23 cellular contexts compared by ENCODE assay signal in the genomic region with DNA sequence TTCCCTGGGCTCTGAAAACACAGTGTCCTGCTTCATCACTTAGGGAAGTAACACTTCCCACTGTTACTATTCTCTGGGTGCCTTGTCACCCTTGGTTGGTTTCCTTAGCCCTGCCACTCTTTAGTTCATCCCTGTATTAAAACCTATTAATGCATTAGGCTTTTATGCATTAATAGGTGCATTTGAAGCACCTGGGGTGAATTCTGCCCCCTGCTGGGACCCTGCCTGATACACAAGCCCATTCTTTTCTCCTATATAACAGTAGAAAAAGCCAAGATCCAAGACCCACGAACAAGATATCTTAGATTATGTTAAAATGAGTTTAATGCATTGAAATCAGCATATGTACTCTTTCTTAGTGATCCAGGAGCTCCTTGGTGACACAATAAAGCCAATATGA.
DNase-seq lines count a peak whose midpoint lies in the region; ATAC-seq and TF ChIP-seq lines count a peak whose summit lies in the region.
"Had no signal": no experiment of that assay in that cellular context is flagged by ENCODE, and none has a peak within 500 bp of the region (broad histone marks: within the 10 kb centered on the region; RNA-seq: fewer than 3 reads in every experiment).

No MANE protein-coding gene starts in this region.

- no peaks in the 10 kb centered on the region for H3K9me3 ChIP-seq in Loucy (ENCODE audit: insufficient read depth, low read depth, low read length)

- H3K79me2 ChIP-seq in Loucy (ENCODE audit: insufficient read depth, low read length) = no peaks in the 10 kb centered on the region

- intact Hi-C loops in activated CD4-positive, alpha-beta T cell treated with anti-CD3 and anti-CD28 coated beads for 36 hours (cut with DNase I, micrococcal nuclease) = no loop called here

- H3K4me1 ChIP-seq in Loucy (ENCODE audit: insufficient read depth, low read length, poor library complexity, severe bottlenecking) = no peaks in the 10 kb centered on the region

- no peaks in the 10 kb centered on the region for H4K20me1 ChIP-seq in Loucy (ENCODE audit: insufficient read depth, low read length, poor library complexity, severe bottlenecking)

- H3K4me3 Mint-ChIP-seq in activated CD4-positive, alpha-beta T cell treated with anti-CD3 and anti-CD28 coated beads for 36 hours = no peak overlapping the region
- H3K4me3 Mint-ChIP-seq in activated T-cell treated with anti-CD3 and anti-CD28 coated beads, Interleukin-2, amount 50 U/mL, for 72 hours = no peak overlapping the region
- H3K4me3 Mint-ChIP-seq: CD14-positive monocyte had no signal

- TF ChIP-seq CTCF in Loucy (conservative IDR thresholded peaks at IDR 0.05; ENCODE audit: low read length) (0 out of 2 replicates have a peak, but pooled peaks have one; percentile 12), choroid plexus epithelial cell (conservative IDR thresholded peaks at IDR 0.05; ENCODE audit: low read depth, low read length) (peak; percentile 8)

- POLR2A ChIA-PET in activated CD4-positive, alpha-beta T cell treated with anti-CD3 and anti-CD28 coated beads for 36 hours (lab: Charles Lee) = no interaction called here

- no peaks in the 10 kb centered on the region for H3K9me3 Mint-ChIP-seq in activated CD4-positive, alpha-beta T cell treated with anti-CD3 and anti-CD28 coated beads for 36 hours (ENCODE audit: low read depth)
- no peaks in the 10 kb centered on the region for H3K9me3 Mint-ChIP-seq in activated T-cell treated with anti-CD3 and anti-CD28 coated beads, Interleukin-2, amount 50 U/mL, for 72 hours

- H3K4me2 ChIP-seq in Loucy (ENCODE audit: low read depth, low read length, poor library complexity, severe bottlenecking) = no peak overlapping the region

- H2AFZ ChIP-seq in Loucy (ENCODE audit: low read length) = no peak overlapping the region

- H3K9ac ChIP-seq in Loucy (ENCODE audit: low read depth, low read length, poor library complexity, severe bottlenecking) = no peak overlapping the region

- H3F3A ChIP-seq in Loucy (ENCODE audit: low read depth) = no peaks in the 10 kb centered on the region

- no peaks in the 10 kb centered on the region for H3K4me1 Mint-ChIP-seq in activated CD4-positive, alpha-beta T cell treated with anti-CD3 and anti-CD28 coated beads for 36 hours
- H3K4me1 Mint-ChIP-seq in activated T-cell treated with anti-CD3 and anti-CD28 coated beads, Interleukin-2, amount 50 U/mL, for 72 hours (ENCODE audit: low read depth) = no peaks in the 10 kb centered on the region
- H3K4me1 Mint-ChIP-seq: CD14-positive monocyte had no signal

- no peak for ATAC-seq in activated CD4-positive, alpha-beta T cell treated with anti-CD3 and anti-CD28 coated beads for 36 hours
- ATAC-seq in GM19463 (IDR thresholded peaks at IDR 0.05; ENCODE audit: unreplicated experiment) = no peak
- no peak for ATAC-seq in GM21737 (IDR thresholded peaks at IDR 0.05; ENCODE audit: unreplicated experiment)
- ATAC-seq in activated T-cell treated with anti-CD3 and anti-CD28 coated beads, Interleukin-2, amount 50 U/mL, for 72 hours (replicated peaks in 1 of 2) = no peak
- ATAC-seq: HepG2, K562 had no signal

- H3K9me2 ChIP-seq in Loucy (replicated peaks; ENCODE audit: low read depth, low read length) = no peaks in the 10 kb centered on the region

- peak; percentile 5 for DNase-seq in activated CD4-positive, alpha-beta T cell treated with anti-CD3 and anti-CD28 coated beads for 36 hours
- DNase-seq in activated CD4-positive, alpha-beta T cell treated with anti-CD3 and anti-CD28 coated beads, Interleukin-2, amount 50 U/mL, for 48 hours = no peak
- DNase-seq in choroid plexus epithelial cell (ENCODE audit: low read depth) (no peak), SHP77 (lab: John Stamatoyannopoulos, UW) (no peak)
- DNase-seq in activated T-cell treated with anti-CD3 and anti-CD28 coated beads, Interleukin-2, amount 50 U/mL, for 72 hours = no peak
- DNase-seq: AML-193, DMS53, EL, GF-D8, H7, NCI-H1105 treated with DMSO at 0.1 percent for 48 hours, NCI-H1694, NCI-H2081, NCI-H2171, NCI-H524 treated with DMSO at 0.1 percent for 48 hours, SHP77 treated with DMSO at 0.1 percent for 48 hours had no signal

- H3K27ac Mint-ChIP-seq in activated CD4-positive, alpha-beta T cell treated with anti-CD3 and anti-CD28 coated beads for 36 hours = no peak overlapping the region
- H3K27ac Mint-ChIP-seq in activated T-cell treated with anti-CD3 and anti-CD28 coated beads, Interleukin-2, amount 50 U/mL, for 72 hours = no peak overlapping the region
- H3K27ac Mint-ChIP-seq: CD14-positive monocyte had no signal

- H3K36me3 Mint-ChIP-seq in activated CD4-positive, alpha-beta T cell treated with anti-CD3 and anti-CD28 coated beads for 36 hours (ENCODE audit: low read depth) = no peaks in the 10 kb centered on the region
- peaks cover 0 to 2% of the 10 kb centered on the region in 2 donors for H3K36me3 Mint-ChIP-seq in activated T-cell treated with anti-CD3 and anti-CD28 coated beads, Interleukin-2, amount 50 U/mL, for 72 hours (ENCODE audit: insufficient read depth in 2 of 2)
- H3K36me3 Mint-ChIP-seq: CD14-positive monocyte had no signal

- CTCF ChIA-PET in activated CD4-positive, alpha-beta T cell treated with anti-CD3 and anti-CD28 coated beads for 36 hours (lab: Charles Lee) = interaction anchor here (1.4 kb wide), 1 partner anchor 11 kb away, joined by 4 read pairs; no protein-coding TSS in a partner anchor

- no peaks in the 10 kb centered on the region for H3K27me3 ChIP-seq in Loucy (ENCODE audit: insufficient read depth, low read length, poor library complexity, severe bottlenecking)

- H3K4me3 ChIP-seq in Loucy (ENCODE audit: low read length, poor library complexity, severe bottlenecking) (no peak overlapping the region), choroid plexus epithelial cell (ENCODE audit: low read depth, low read length) (no peak overlapping the region)
- H3K4me3 ChIP-seq: K562, SK-N-MC had no signal

- H3K27me3 Mint-ChIP-seq in activated CD4-positive, alpha-beta T cell treated with anti-CD3 and anti-CD28 coated beads for 36 hours = peaks cover 16% of the 10 kb centered on the region
- H3K27me3 Mint-ChIP-seq in activated T-cell treated with anti-CD3 and anti-CD28 coated beads, Interleukin-2, amount 50 U/mL, for 72 hours (ENCODE audit: low read depth) = peaks cover 16% of the 10 kb centered on the region

- H3K36me3 ChIP-seq in Loucy (ENCODE audit: insufficient read depth, low read length) = no peaks in the 10 kb centered on the region
